20 cellular contexts compared by ENCODE assay signal in genomic region chr5:107232793-107233192, GRCh38.
DNase-seq lines count a peak whose midpoint lies in the region; ATAC-seq, FAIRE-seq and TF ChIP-seq lines count a peak whose summit lies in the region.
"Had no signal": no experiment of that assay in that cellular context is flagged by ENCODE, and none has a peak within 500 bp of the region (broad histone marks: within the 10 kb centered on the region; RNA-seq: fewer than 3 reads in every experiment).

No MANE protein-coding gene starts in this region.

- no peak for ATAC-seq in HG02759 (IDR thresholded peaks at IDR 0.05; ENCODE audit: unreplicated experiment)
- no peak for ATAC-seq in HG02610 (IDR thresholded peaks at IDR 0.05; ENCODE audit: unreplicated experiment)
- ATAC-seq: HepG2 had no signal

- no peak overlapping the region for H3K14ac ChIP-seq in H1 (ENCODE audit: insufficient read length)

- no peaks in the 10 kb centered on the region for H3K4me1 ChIP-seq in H1 (replicated peaks in 1 of 4; ENCODE audit: control insufficient read depth in 3 of 4, insufficient read depth in 4 of 4, low read length in 3 of 4)
- H3K4me1 ChIP-seq: BLaER1 treated with 17β-estradiol and CSF1 and Interleukin-3, amounts not matched to agents 10 nM and 100 nM had no signal

- H2BK12ac ChIP-seq in H1 (ENCODE audit: low read depth, low read length): no peak overlapping the region

- TF ChIP-seq RAD21 in H1 (IDR thresholded peaks at IDR 0.05 in 1 of 2, conservative IDR thresholded peaks at IDR 0.05 in 1 of 2; ENCODE audit: low read depth in 2 of 2, low read length in 2 of 2): no peak

- no peak overlapping the region for H2BK20ac ChIP-seq in H1 (ENCODE audit: low read length)

- H3K23ac ChIP-seq in H1 (ENCODE audit: insufficient read length): no peak overlapping the region

- no peak for TF ChIP-seq CTCF in H1 (IDR thresholded peaks at IDR 0.05; ENCODE audit: control extremely low read depth in 1 of 3, insufficient read depth in 1 of 3, low read depth in 1 of 3, low read length in 3 of 3)

- H4K5ac ChIP-seq in H1 (ENCODE audit: insufficient read length, low read depth, low read length): no peak overlapping the region

- no peak for TF ChIP-seq EP300 in H1 (IDR thresholded peaks at IDR 0.05; ENCODE audit: borderline replicate concordance in 1 of 2, low read depth in 2 of 2, low read length in 2 of 2)

- H3K27me3 ChIP-seq in H1 (replicated peaks in 1 of 4; ENCODE audit: control insufficient read depth in 3 of 4, extremely low read depth in 1 of 4, insufficient read depth in 3 of 4, low read length in 3 of 4): no peaks in the 10 kb centered on the region
- H3K27me3 ChIP-seq: BLaER1 treated with 17β-estradiol and CSF1 and Interleukin-3, amounts not matched to agents 10 nM and 100 nM had no signal

- H3K4ac ChIP-seq in H1 (replicated peaks; ENCODE audit: insufficient read length, low read depth, low read length): no peak overlapping the region

- FAIRE-seq in H1 (lab: Jason Lieb, UNC): no peak
- FAIRE-seq: GM12892, GM19239, HepG2 had no signal

- H3K79me2 ChIP-seq in H1 (ENCODE audit: control insufficient read depth in 1 of 2, insufficient read depth in 2 of 2, low read length in 2 of 2): no peaks in the 10 kb centered on the region

- no peak overlapping the region for H3K4me3 ChIP-seq in H1 (ENCODE audit: extremely low read depth in 1 of 4, insufficient read depth in 2 of 4, low read depth in 3 of 4, low read length in 4 of 4)
- H3K4me3 ChIP-seq: BLaER1 treated with 17β-estradiol and CSF1 and Interleukin-3, amounts not matched to agents 10 nM and 100 nM had no signal

- no peaks in the 10 kb centered on the region for H3K9me3 ChIP-seq in H1 (ENCODE audit: insufficient read depth in 2 of 2, low read depth in 1 of 2, low read length in 1 of 2)
- H3K9me3 ChIP-seq: BLaER1 treated with 17β-estradiol and CSF1 and Interleukin-3, amounts not matched to agents 10 nM and 100 nM had no signal

- no peak overlapping the region for H2BK120ac ChIP-seq in H1 (replicated peaks; ENCODE audit: low read depth, low read length)

- no peaks in the 10 kb centered on the region for H3K36me3 ChIP-seq in H1 (ENCODE audit: control insufficient read depth in 2 of 4, insufficient read depth in 4 of 4, low read length in 3 of 4)
- H3K36me3 ChIP-seq: BLaER1 treated with 17β-estradiol and CSF1 and Interleukin-3, amounts not matched to agents 10 nM and 100 nM had no signal

- 76% methylated on average over 4 of the region's 4 CpGs; no CpG with 5 or more reads in 1 of the 2 experiments for WGBS in H1 (ENCODE audit: extremely low coverage in 1 of 2, insufficient coverage in 1 of 2, insufficient read length in 1 of 2, insufficient replicate concordance in 2 of 2, low coverage in 1 of 2, low lambda C conversion rate in 2 of 2, missing lambda C conversion rate in 1 of 2), 2 experiments

- no peaks in the 10 kb centered on the region for H3K79me1 ChIP-seq in H1 (ENCODE audit: low read depth, low read length)

- TF ChIP-seq POLR2A in H1 (IDR thresholded peaks at IDR 0.05; ENCODE audit: control extremely low read depth in 1 of 2, low read depth in 2 of 2, low read length in 2 of 2): no peak

- H2AFZ ChIP-seq in H1 (ENCODE audit: low read length): peak overlapping the region; percentile 18; the same call in 1 of the 2 replicates

- H4K8ac ChIP-seq in H1 (ENCODE audit: extremely low read depth, insufficient read depth, low read length): no peak overlapping the region

- H2BK15ac ChIP-seq in H1 (ENCODE audit: low read length): no peak overlapping the region

- no peak overlapping the region for H4K91ac ChIP-seq in H1 (replicated peaks; ENCODE audit: insufficient read length, low read length)

- no peak overlapping the region for H3K9ac ChIP-seq in H1 (replicated peaks in 1 of 4; ENCODE audit: extremely low read depth in 1 of 4, low read depth in 3 of 4, low read length in 3 of 4)
- H3K9ac ChIP-seq: BLaER1 treated with 17β-estradiol and CSF1 and Interleukin-3, amounts not matched to agents 10 nM and 100 nM; KMS-11 had no signal

- no peak overlapping the region for H3K56ac ChIP-seq in H1 (replicated peaks; ENCODE audit: insufficient read length, low read depth, low read length)

- POLR2A ChIA-PET in H1 (lab: Charles Lee; ENCODE audit: partially characterized antibody): no interaction called here

- H2AK5ac ChIP-seq in H1 (ENCODE audit: low read depth, low read length): no peak overlapping the region

- no peaks in the 10 kb centered on the region for H3K23me2 ChIP-seq in H1 (ENCODE audit: low read depth, low read length)

- no peak overlapping the region for H3K18ac ChIP-seq in H1 (ENCODE audit: extremely low read depth, low read length)

- no peak overlapping the region for H3K4me2 ChIP-seq in H1 (ENCODE audit: insufficient read depth in 1 of 2, low read depth in 2 of 2, low read length in 2 of 2)
- H3K4me2 ChIP-seq: BLaER1 treated with 17β-estradiol and CSF1 and Interleukin-3, amounts not matched to agents 10 nM and 100 nM; KMS-11 had no signal

- no peaks in the 10 kb centered on the region for H4K20me1 ChIP-seq in H1 (replicated peaks in 1 of 2; ENCODE audit: control insufficient read depth in 1 of 2, insufficient read depth in 2 of 2, low read length in 2 of 2)
- H4K20me1 ChIP-seq: BLaER1 treated with 17β-estradiol and CSF1 and Interleukin-3, amounts not matched to agents 10 nM and 100 nM had no signal

- CTCF ChIA-PET in H1 (lab: Charles Lee; ENCODE audit: partially characterized antibody): interaction anchor here (0.6 to 1.2 kb wide), 4 partner anchors 9 to 67 kb away, joined by 3 read pairs; no protein-coding TSS in a partner anchor

- DNase-seq in DMS 273 treated with DMSO at 0.1 percent for 48 hours (lab: John Stamatoyannopoulos, UW) (peak; percentile 5), NCI-H524 treated with DMSO at 0.1 percent for 48 hours (lab: John Stamatoyannopoulos, UW) (peak; percentile 87), H1 (ENCODE audit: low read depth in 1 of 2, low spot score in 2 of 2) (no peak), kidney tubule cell (ENCODE audit: low spot score) (no peak)
- no peak for DNase-seq in activated CD4-positive, alpha-beta T cell treated with anti-CD3 and anti-CD28 coated beads, Interleukin-2, amount 50 U/mL, for 48 hours
- DNase-seq: ACHN; Calu3; CD4-positive, alpha-beta T cell; DND-41; GDM1; GOT3; HCEC 1CT; HFFc6 had no signal

- H3K27ac ChIP-seq in H1 (ENCODE audit: low read depth, low read length): no peak overlapping the region
- H3K27ac ChIP-seq: BLaER1 treated with 17β-estradiol and CSF1 and Interleukin-3, amounts not matched to agents 10 nM and 100 nM; KMS-11 had no signal

- H2BK5ac ChIP-seq in H1 (ENCODE audit: low read depth, low read length): no peak overlapping the region

TF ChIP-seq in H1, 55 proteins besides CTCF, POLR2A, EP300 and RAD21:
- no peak for TF ChIP-seq RNF2 (IDR thresholded peaks at IDR 0.05; ENCODE audit: borderline replicate concordance, low read depth, low read length, missing control alignments, poor library complexity, severe bottlenecking)
- TF ChIP-seq MAX (IDR thresholded peaks at IDR 0.05): no peak
- TF ChIP-seq CTBP2 (IDR thresholded peaks at IDR 0.05; ENCODE audit: borderline replicate concordance, insufficient read depth, insufficient read length, low read length): no peak
TF ChIP-seq in H1: peak in this region for 0.

Comparison
In these comparisons a context has a peak if more than half of its experiments do, and no peak if none do; other contexts are left out.
1. DNase-seq: peak in DMS 273 treated with DMSO at 0.1 percent for 48 hours (single experiment) and NCI-H524 treated with DMSO at 0.1 percent for 48 hours (single experiment); none in H1 (0 of 2), kidney tubule cell (single experiment) and activated CD4-positive, alpha-beta T cell treated with anti-CD3 and anti-CD28 coated beads, Interleukin-2, amount 50 U/mL, for 48 hours (0 of 2).